In the genomic region with DNA sequence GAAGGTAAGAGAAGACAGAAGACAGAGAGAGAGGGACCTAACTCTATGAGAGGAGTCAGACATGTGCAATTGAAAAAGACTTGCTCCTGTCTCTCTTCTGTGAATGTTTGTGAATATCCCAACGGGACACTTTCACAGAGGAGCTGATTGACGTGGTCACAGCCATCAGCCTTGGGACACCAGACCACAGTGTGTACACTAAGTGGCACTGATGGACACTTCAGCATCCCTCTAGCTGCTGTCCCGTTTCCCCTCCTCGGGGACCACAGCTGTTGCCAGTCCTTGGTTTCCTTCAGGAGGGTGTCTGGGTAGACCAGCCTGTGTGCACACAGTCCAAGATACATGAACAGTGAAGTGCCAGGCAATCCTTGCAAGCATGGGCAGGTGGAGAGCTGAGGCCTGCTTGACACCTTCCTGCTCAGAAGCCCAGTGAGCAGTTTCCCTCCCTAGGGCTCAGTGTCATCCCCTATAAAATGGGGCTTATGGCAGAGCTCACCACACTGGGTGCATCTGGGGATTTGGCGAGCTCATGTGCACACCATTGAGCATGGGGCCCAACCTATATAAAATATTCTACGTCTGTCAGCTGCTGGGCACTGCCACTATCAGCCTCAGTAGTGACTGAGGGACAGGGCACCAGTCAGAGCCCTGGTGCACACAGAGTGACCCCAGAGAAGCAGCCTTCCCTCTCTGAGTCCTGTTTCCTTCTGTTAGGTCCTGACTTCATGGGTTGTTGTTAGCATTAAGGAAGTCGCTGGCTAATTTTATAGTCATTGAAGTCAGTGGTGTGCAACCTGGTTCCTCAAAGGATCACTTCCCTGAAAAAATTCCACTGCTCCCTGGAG, we compare ENCODE assay signal across 11 cellular contexts. TPM values are rescaled to one million over a fixed set of nuclear protein-coding genes. Genes with fewer than 3 reads are reported as not detected.
DNase-seq lines count a peak whose midpoint lies in the region; ATAC-seq, FAIRE-seq and TF ChIP-seq lines count a peak whose summit lies in the region.
"Had no signal": no experiment of that assay in that cellular context is flagged by ENCODE, and none has a peak within 500 bp of the region (broad histone marks: within the 10 kb centered on the region; RNA-seq: fewer than 3 reads in every experiment).

No MANE protein-coding gene starts in this region.

- H4K8ac ChIP-seq in H9 (replicated peaks; ENCODE audit: insufficient read length, low read depth, low read length), result no peak overlapping the region

- TF ChIP-seq POLR2A in adrenal gland (IDR thresholded peaks at IDR 0.05), result no peak
- no peak for TF ChIP-seq POLR2A in H54 (IDR thresholded peaks at IDR 0.05; ENCODE audit: low read depth, low read length)

- H3K4me3 Mint-ChIP-seq in CD4-positive, alpha-beta T cell, result peak overlapping the region; percentile 87
- H3K4me3 Mint-ChIP-seq in H9, result peak overlapping the region in 1 of 2 experiments; percentile 32; a peak in 1 of 5 replicates
- peak overlapping the region in 2 of 10 donors; percentile 13 to 68 for H3K4me3 Mint-ChIP-seq in naive thymus-derived CD4-positive, alpha-beta T cell

- no peaks in the 10 kb centered on the region for H3K27me3 ChIP-seq in CD4-positive, alpha-beta T cell (ENCODE audit: control insufficient read depth, insufficient read depth, low read length)
- H3K27me3 ChIP-seq in H9 (ENCODE audit: insufficient read depth, low read length) (no peaks in the 10 kb centered on the region), adrenal gland (no peaks in the 10 kb centered on the region)
- no peaks in the 10 kb centered on the region for H3K27me3 ChIP-seq in naive thymus-derived CD4-positive, alpha-beta T cell (ENCODE audit: control insufficient read depth in 2 of 2, insufficient read depth in 2 of 2, low read length in 2 of 2)

- no peak overlapping the region for H3K4me2 ChIP-seq in H9 (ENCODE audit: insufficient read depth, insufficient read length, low read length)
- H3K4me2 ChIP-seq: SK-N-SH had no signal

- H2BK120ac ChIP-seq in H9 (ENCODE audit: low read depth, low read length, poor library complexity, severe bottlenecking), result no peak overlapping the region

- no peaks in the 10 kb centered on the region for H3K9me3 ChIP-seq in CD4-positive, alpha-beta T cell (ENCODE audit: control insufficient read depth, low read length)
- H3K9me3 ChIP-seq in H9 (ENCODE audit: control insufficient read depth, low read depth, low read length) (no peaks in the 10 kb centered on the region), adrenal gland (replicated peaks in 1 of 3) (no peaks in the 10 kb centered on the region)
- H3K9me3 ChIP-seq in naive thymus-derived CD4-positive, alpha-beta T cell (ENCODE audit: control insufficient read depth in 2 of 3, low read length in 3 of 3), result no peaks in the 10 kb centered on the region
- H3K9me3 ChIP-seq: SK-N-SH had no signal

- no peak overlapping the region for H3K18ac ChIP-seq in H9 (ENCODE audit: insufficient read length, low read depth, low read length)

- H3T11ph ChIP-seq in H9 (ENCODE audit: low read length), result no peak overlapping the region

- H3K9me3 Mint-ChIP-seq in CD4-positive, alpha-beta T cell, result no peaks in the 10 kb centered on the region
- H3K9me3 Mint-ChIP-seq in H9, result no peaks in the 10 kb centered on the region
- H3K9me3 Mint-ChIP-seq in naive thymus-derived CD4-positive, alpha-beta T cell, result peaks cover 0 to 4% (median 0%) of the 10 kb centered on the region in 11 donors

- H4K91ac ChIP-seq in H9 (ENCODE audit: insufficient read length, low read depth, low read length), result no peak overlapping the region

- H3K9ac ChIP-seq in H9 (ENCODE audit: extremely low read depth, insufficient read length, low read length), result no peak overlapping the region
- H3K9ac ChIP-seq: SK-N-SH had no signal

- H3K36me3 ChIP-seq in adrenal gland (replicated peaks in 1 of 2), result no peaks in the 10 kb centered on the region
- no peaks in the 10 kb centered on the region for H3K36me3 ChIP-seq in naive thymus-derived CD4-positive, alpha-beta T cell (ENCODE audit: control insufficient read depth in 2 of 3, insufficient read depth in 3 of 3, low read length in 3 of 3)

- no peaks in the 10 kb centered on the region for H4K20me1 ChIP-seq in H9 (ENCODE audit: control insufficient read depth, insufficient read depth, insufficient read length)

- no peak overlapping the region for H3K4ac ChIP-seq in H9 (ENCODE audit: low read depth, low read length)

- no peak overlapping the region for H3K23ac ChIP-seq in H9 (ENCODE audit: insufficient read length, low read depth, low read length)

- no peak for TF ChIP-seq CTCF in CD4-positive, alpha-beta T cell (IDR thresholded peaks at IDR 0.05)
- TF ChIP-seq CTCF in H9 (conservative IDR thresholded peaks at IDR 0.05) (no peak), adrenal gland (IDR thresholded peaks at IDR 0.05) (no peak), foreskin fibroblast (IDR thresholded peaks at IDR 0.05; ENCODE audit: low read depth, low read length) (no peak)

- H2BK15ac ChIP-seq in H9 (ENCODE audit: low read depth, low read length), result no peak overlapping the region

- no CpG with 5 or more reads among the region's 7 CpGs for WGBS in H9 (ENCODE audit: extremely low coverage, insufficient read length, low lambda C conversion rate)
- WGBS in adrenal gland, 4 donors, result 64 to 72% (median 69%) methylated on average over 6 to 7 of the region's 7 CpGs

- intact Hi-C loops in CD4-positive, alpha-beta T cell (cut with DNase I, micrococcal nuclease), result loop anchor here (5.0 to 10.0 kb wide), 4 partner anchors 47 to 450 kb away; a partner anchor contains a TSS
- intact Hi-C loops in adrenal gland (cut with DNase I), result loop anchor here in 1 of 2 donors (5.0 kb wide), 1 partner anchor 122 kb away; a partner anchor contains a TSS
- intact Hi-C loops in naive thymus-derived CD4-positive, alpha-beta T cell (cut with micrococcal nuclease), result loop anchor here (5.0 to 10.0 kb wide), 4 partner anchors 72 to 478 kb away; a partner anchor contains a TSS

- H3K56ac ChIP-seq in H9 (ENCODE audit: insufficient read length, low read depth, low read length), result no peak overlapping the region

- H3K79me2 ChIP-seq in H9 (ENCODE audit: insufficient read depth, low read length), result no peaks in the 10 kb centered on the region

- no peaks in the 10 kb centered on the region for H3K79me1 ChIP-seq in H9 (ENCODE audit: insufficient read depth, low read depth, low read length, poor library complexity, severe bottlenecking)

- H3K4me3 ChIP-seq in adrenal gland, result no peak overlapping the region
- H3K4me3 ChIP-seq in naive thymus-derived CD4-positive, alpha-beta T cell (ENCODE audit: low read length), result no peak overlapping the region
- H3K4me3 ChIP-seq in foreskin fibroblast (ENCODE audit: low read depth in 1 of 2, low read length in 2 of 2), result no peak overlapping the region

- no peak overlapping the region for H4K5ac ChIP-seq in H9 (ENCODE audit: insufficient read length, low read depth, low read length)

- H3K27me3 Mint-ChIP-seq in CD4-positive, alpha-beta T cell, result no peaks in the 10 kb centered on the region
- no peaks in the 10 kb centered on the region for H3K27me3 Mint-ChIP-seq in H9 (ENCODE audit: low read depth)
- no peaks in the 10 kb centered on the region for H3K27me3 Mint-ChIP-seq in naive thymus-derived CD4-positive, alpha-beta T cell

- H3K14ac ChIP-seq in H9 (ENCODE audit: insufficient read depth, low read length), result no peak overlapping the region

- DNase-seq in CD4-positive, alpha-beta T cell, result peak in 1 of 10 experiments; percentile 31
- DNase-seq in H9 (peak; percentile 19), adrenal gland (peak in 5 of 7 donors; percentile 4 to 62 (median 41)), retina (no peak), amniotic stem cell (lab: John Stamatoyannopoulos, UW) (no peak), H54 (ENCODE audit: insufficient read length, low spot score) (no peak), foreskin fibroblast (no peak)
- DNase-seq in naive thymus-derived CD4-positive, alpha-beta T cell, result peak in 1 of 9 donors; percentile 21
- DNase-seq: activated gamma-delta T cell treated with Interleukin-2 at 50 U/mL for 16 hours, NCI-H1417 treated with DMSO at 0.1 percent for 48 hours, SK-N-SH had no signal

- no peak overlapping the region for H2BK20ac ChIP-seq in H9 (ENCODE audit: low read depth, low read length, poor library complexity, severe bottlenecking)

- peaks cover 20% of the 10 kb centered on the region for H3K4me1 Mint-ChIP-seq in CD4-positive, alpha-beta T cell (ENCODE audit: low read depth)
- H3K4me1 Mint-ChIP-seq in H9, result peaks cover 16 to 24% of the 10 kb centered on the region in 2 experiments
- peaks cover 7 to 33% (median 24%) of the 10 kb centered on the region in 7 donors for H3K4me1 Mint-ChIP-seq in naive thymus-derived CD4-positive, alpha-beta T cell

- CTCF ChIA-PET in CD4-positive, alpha-beta T cell (lab: Charles Lee), result interaction anchor here (1.2 kb wide), 1 partner anchor 102 kb away, joined by 3 read pairs; no protein-coding TSS in a partner anchor
- CTCF ChIA-PET in naive thymus-derived CD4-positive, alpha-beta T cell (lab: Charles Lee), result interaction anchor here (0.8 to 2.1 kb wide), 5 partner anchors 9 to 231 kb away, joined by 3 to 6 read pairs (median 3); no protein-coding TSS in a partner anchor

- no peak for FAIRE-seq in H54 (lab: Jason Lieb, UNC)

- peak overlapping the region; percentile 92 for H3K27ac Mint-ChIP-seq in CD4-positive, alpha-beta T cell
- H3K27ac Mint-ChIP-seq in H9, result peak overlapping the region in 1 of 3 experiments; percentile 78; a peak in 1 of 7 replicates
- H3K27ac Mint-ChIP-seq in naive thymus-derived CD4-positive, alpha-beta T cell, result peak overlapping the region; percentile 42 to 92 (median 77)

- H3K4me1 ChIP-seq in H9 (ENCODE audit: insufficient read depth, low read length), result no peaks in the 10 kb centered on the region
- H3K4me1 ChIP-seq in adrenal gland (replicated peaks in 1 of 2), result peaks cover 11 to 29% of the 10 kb centered on the region in 2 donors
- H3K4me1 ChIP-seq in naive thymus-derived CD4-positive, alpha-beta T cell (ENCODE audit: control insufficient read depth in 2 of 2, insufficient read depth in 2 of 2, low read length in 2 of 2), result peaks cover 0 to 11% of the 10 kb centered on the region in 2 donors

- H2AK5ac ChIP-seq in H9 (ENCODE audit: insufficient read length, low read length), result no peak overlapping the region

- H3K23me2 ChIP-seq in H9 (ENCODE audit: insufficient read length, low read depth, low read length, poor library complexity, severe bottlenecking), result peaks cover 5% of the 10 kb centered on the region

- ATAC-seq in CD4-positive, alpha-beta T cell (ENCODE audit: poor library complexity), result no peak
- no peak for ATAC-seq in naive thymus-derived CD4-positive, alpha-beta T cell

- POLR2A ChIA-PET in CD4-positive, alpha-beta T cell (lab: Charles Lee), result interaction anchor here (1.3 to 3.5 kb wide), 6 partner anchors 24 to 195 kb away, joined by 3 to 15 read pairs (median 4); a partner anchor contains a TSS
- POLR2A ChIA-PET in naive thymus-derived CD4-positive, alpha-beta T cell (lab: Charles Lee), result interaction anchor here (0.6 to 7.3 kb wide), 15 partner anchors 8 to 329 kb away, joined by 3 to 40 read pairs (median 4); a partner anchor contains a TSS

- no peak overlapping the region for H3K27ac ChIP-seq in CD4-positive, alpha-beta T cell (ENCODE audit: low read depth, low read length)
- H3K27ac ChIP-seq in H9 (ENCODE audit: insufficient read length, low read depth, low read length) (no peak overlapping the region), adrenal gland (peak overlapping the region in 3 of 5 donors; percentile 94 to 99 (median 98))
- H3K27ac ChIP-seq in naive thymus-derived CD4-positive, alpha-beta T cell (ENCODE audit: low read depth, low read length), result peak overlapping the region; percentile 0

- H2BK12ac ChIP-seq in H9 (ENCODE audit: insufficient read length, low read depth, low read length), result no peak overlapping the region

- H2AFZ ChIP-seq in H9 (ENCODE audit: low read length), result no peak overlapping the region

- H3K36me3 Mint-ChIP-seq in CD4-positive, alpha-beta T cell (ENCODE audit: low read depth), result peaks cover 31% of the 10 kb centered on the region
- H3K36me3 Mint-ChIP-seq in H9 (ENCODE audit: insufficient read depth in 1 of 3, low read depth in 3 of 3), result peaks cover 16 to 67% (median 61%) of the 10 kb centered on the region in 3 experiments; a peak in 6 of 7 replicates
- H3K36me3 Mint-ChIP-seq in naive thymus-derived CD4-positive, alpha-beta T cell, result peaks cover 0 to 10% (median 0%) of the 10 kb centered on the region in 5 donors

- H2BK5ac ChIP-seq in H9 (ENCODE audit: insufficient read length, low read length), result no peak overlapping the region

RNA-seq across cellular contexts. Expression of a gene that starts 4.3 kb away (rescaled TPM):
- 100 to 1,000 TPM; 335 to 344 TPM for total RNA-seq in CD4-positive, alpha-beta T cell
- total RNA-seq in H9 (2021), result 113 and 123 TPM in 2 replicates
- total RNA-seq in adrenal gland, result 100 to 1,000 TPM; 104 to 220 (median 146) TPM
- polyA plus RNA-seq in adrenal gland, result 100 to 1,000 TPM; 116 to 302 (median 169) TPM
- 100 to 1,000 TPM; 145 to 256 (median 225) TPM for total RNA-seq in naive thymus-derived CD4-positive, alpha-beta T cell
- 1 to 10 TPM; 6.8 to 7.0 TPM for polyA plus RNA-seq in naive thymus-derived CD4-positive, alpha-beta T cell

RNA-seq across cellular contexts. Expression of a gene that starts 15.7 kb away (rescaled TPM):
- total RNA-seq in CD4-positive, alpha-beta T cell, result 10 to 100 TPM; 45.0 to 47.9 TPM
- 151 and 152 TPM in 2 replicates for total RNA-seq in H9 (2021)
- 100 to 1,000 TPM in 1 of 8 donors, 10 to 100 TPM in 7; 30.2 to 106 (median 60.1) TPM for total RNA-seq in adrenal gland
- 10 to 100 TPM in 2 of 3 donors, 1 to 10 TPM in 1; 8.2 to 87.8 (median 62.7) TPM for polyA plus RNA-seq in adrenal gland
- total RNA-seq in naive thymus-derived CD4-positive, alpha-beta T cell, result 10 to 100 TPM in 4 of 5 experiments, 1 to 10 TPM in 1; 4.6 to 59.3 (median 25.1) TPM
- polyA plus RNA-seq in naive thymus-derived CD4-positive, alpha-beta T cell, result 10 to 100 TPM; 23.4 to 39.1 TPM

RNA-seq across cellular contexts. Expression of a gene that starts 17.8 kb away (rescaled TPM):
- total RNA-seq in CD4-positive, alpha-beta T cell, result 1 to 10 TPM; 1.5 to 1.6 TPM
- total RNA-seq in H9 (2021) (0.52 and 0.83 TPM in 2 replicates), adrenal gland (1 to 10 TPM in 2 of 8 donors, under 1 TPM in 3, not detected in 3; 0.57 to 1.7 (median 0.90) TPM)
- 1 to 10 TPM in 2 of 3 donors, under 1 TPM in 1; 0.84 to 9.3 (median 1.5) TPM for polyA plus RNA-seq in adrenal gland
- total RNA-seq in naive thymus-derived CD4-positive, alpha-beta T cell, result 1 to 10 TPM in 2 of 5 experiments, under 1 TPM in 3; 0.44 to 2.5 (median 0.66) TPM
- not detected for polyA plus RNA-seq in naive thymus-derived CD4-positive, alpha-beta T cell
- polyA plus RNA-seq: SK-N-SH had no signal

RNA-seq across cellular contexts. Expression of a gene that starts 27.5 kb away (rescaled TPM):
- not detected for total RNA-seq in CD4-positive, alpha-beta T cell
- total RNA-seq in H9 (2021), result 0.13 TPM in 1 of 2 replicates, not detected in the other
- 10 to 100 TPM in 1 of 8 donors, 1 to 10 TPM in 5, under 1 TPM in 1, not detected in 1; 0.45 to 45.0 (median 3.6) TPM for total RNA-seq in adrenal gland
- polyA plus RNA-seq in adrenal gland, result under 1 TPM; 0.33 to 0.88 (median 0.40) TPM
- total RNA-seq in naive thymus-derived CD4-positive, alpha-beta T cell, result under 1 TPM in 1 of 5 experiments, not detected in 4; 0.29 TPM
- polyA plus RNA-seq in naive thymus-derived CD4-positive, alpha-beta T cell, result under 1 TPM in 1 of 2 donors, not detected in 1; 0.31 TPM
- polyA plus RNA-seq: SK-N-SH had no signal

RNA-seq across cellular contexts. Expression of a gene that starts 36.0 kb away (rescaled TPM):
- total RNA-seq in CD4-positive, alpha-beta T cell, result not detected
- total RNA-seq in H9 (2021) (not detected in 2 replicates), adrenal gland (under 1 TPM in 1 of 8 donors, not detected in 7; 0.18 TPM)
- polyA plus RNA-seq in adrenal gland, result under 1 TPM in 2 of 3 donors, not detected in 1; 0.13 to 0.48 TPM
- total RNA-seq in naive thymus-derived CD4-positive, alpha-beta T cell, result not detected
- polyA plus RNA-seq in naive thymus-derived CD4-positive, alpha-beta T cell, result not detected
- polyA plus RNA-seq: SK-N-SH had no signal

Comparison
In these comparisons a context has a peak if more than half of its experiments do, and no peak if none do; other contexts are left out.
1. DNase-seq: peak in H9 (single experiment) and adrenal gland (5 of 7); none in retina (single experiment), amniotic stem cell (single experiment), H54 (single experiment) and foreskin fibroblast (0 of 2).
2. H3K27ac ChIP-seq: peak in adrenal gland (3 of 5) and naive thymus-derived CD4-positive, alpha-beta T cell (single experiment); none in CD4-positive, alpha-beta T cell (single experiment) and H9 (single experiment).